11 cellular contexts compared by ENCODE assay signal in the genomic region with DNA sequence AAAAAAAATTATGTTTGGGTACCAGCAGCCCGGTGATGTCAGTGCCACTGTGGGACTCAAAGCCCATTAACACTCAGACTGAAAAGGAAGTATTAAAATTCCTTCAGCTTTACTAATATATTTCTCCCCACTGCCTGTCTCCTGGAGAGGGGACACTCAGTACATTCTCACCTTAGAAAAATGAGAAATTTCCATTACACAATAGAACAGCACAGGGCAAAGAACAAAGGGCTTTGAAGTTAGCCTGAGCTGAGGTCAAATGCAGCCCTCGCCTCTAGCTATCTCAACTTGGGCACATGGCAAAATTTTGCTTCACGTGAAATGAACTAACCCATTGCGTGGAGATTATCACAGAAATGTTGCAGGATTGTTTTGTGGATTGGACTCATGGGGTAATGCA.
DNase-seq lines count a peak whose midpoint lies in the region; ATAC-seq and TF ChIP-seq lines count a peak whose summit lies in the region.
"Had no signal": no experiment of that assay in that cellular context is flagged by ENCODE, and none has a peak within 500 bp of the region (broad histone marks: within the 10 kb centered on the region; RNA-seq: fewer than 3 reads in every experiment).

No MANE protein-coding gene starts in this region.

- H3K27me3 Mint-ChIP-seq in HFFc6 (ENCODE audit: insufficient read depth): peaks cover 6% of the 10 kb centered on the region
- H3K27me3 Mint-ChIP-seq in activated T-helper 17 cell treated with anti-CD3 and anti-CD28 coated beads, Interleukin-2, amount 50 U/mL, for 72 hours: peaks cover 5% of the 10 kb centered on the region

- peak overlapping the region; percentile 85 for H3K27ac ChIP-seq in brain microvascular endothelial cell
- H3K27ac ChIP-seq in right cardiac atrium (ENCODE audit: low read length): peak overlapping the region; percentile 58
- peak overlapping the region; percentile 86 to 87 for H3K27ac ChIP-seq in thoracic aorta
- H3K27ac ChIP-seq in transverse colon: peak overlapping the region in 1 of 4 donors; percentile 19
- H3K27ac ChIP-seq: neutrophil had no signal

- H3K27me3 ChIP-seq in brain microvascular endothelial cell (replicated peaks) (no peaks in the 10 kb centered on the region), right cardiac atrium (ENCODE audit: control insufficient read depth, insufficient read depth) (no peaks in the 10 kb centered on the region), thoracic aorta (replicated peaks; ENCODE audit: insufficient read depth) (no peaks in the 10 kb centered on the region), transverse colon (no peaks in the 10 kb centered on the region)
- H3K27me3 ChIP-seq: neutrophil, thyroid gland had no signal

- 40% methylated on average over 4 of the region's 4 CpGs for WGBS in right cardiac atrium
- WGBS in transverse colon (ENCODE audit: low coverage in 1 of 2), 2 donors: 27 to 70% methylated on average over 1 to 4 of the region's 4 CpGs

- no peak for TF ChIP-seq POLR2A in transverse colon (IDR thresholded peaks at IDR 0.05)

- no peak for TF ChIP-seq EP300 in transverse colon (IDR thresholded peaks at IDR 0.05; ENCODE audit: low read depth)

- H3K36me3 Mint-ChIP-seq in HFFc6 (ENCODE audit: low read depth): no peaks in the 10 kb centered on the region; the same call in 1 of the 2 replicates
- no peaks in the 10 kb centered on the region for H3K36me3 Mint-ChIP-seq in activated T-helper 17 cell treated with anti-CD3 and anti-CD28 coated beads, Interleukin-2, amount 50 U/mL, for 72 hours (ENCODE audit: low read depth)

- peak; percentile 24 for DNase-seq in HFFc6
- peak; percentile 44 for DNase-seq in brain microvascular endothelial cell
- no peak for DNase-seq in right cardiac atrium
- no peak for DNase-seq in thoracic aorta (ENCODE audit: low spot score)
- no peak for DNase-seq in transverse colon
- no peak for DNase-seq in MV-4-11 (lab: John Stamatoyannopoulos, UW)
- DNase-seq in NCI-H2196 treated with DMSO at 0.1 percent for 48 hours (lab: John Stamatoyannopoulos, UW; ENCODE audit: unreplicated experiment): no peak
- DNase-seq: NCI-H1694 treated with DMSO at 0.1 percent for 48 hours, thyroid gland had no signal

- peaks cover 24% of the 10 kb centered on the region for H3K36me3 ChIP-seq in brain microvascular endothelial cell (replicated peaks)
- no peaks in the 10 kb centered on the region for H3K36me3 ChIP-seq in thoracic aorta
- no peaks in the 10 kb centered on the region for H3K36me3 ChIP-seq in transverse colon
- H3K36me3 ChIP-seq: neutrophil, thyroid gland had no signal

- H3K4me1 ChIP-seq in right cardiac atrium (ENCODE audit: control insufficient read depth, insufficient read depth, low read length) (peaks cover 14% of the 10 kb centered on the region), thoracic aorta (ENCODE audit: control insufficient read depth in 1 of 2, low read depth in 2 of 2) (peaks cover 15 to 50% of the 10 kb centered on the region in 2 donors), transverse colon (no peaks in the 10 kb centered on the region)

- TF ChIP-seq CTCF in HFFc6 (IDR thresholded peaks at IDR 0.05) (no peak), brain microvascular endothelial cell (IDR thresholded peaks at IDR 0.05; ENCODE audit: low read depth, low read length, missing control alignments) (no peak), thoracic aorta (IDR thresholded peaks at IDR 0.05) (no peak), transverse colon (IDR thresholded peaks at IDR 0.05) (no peak)

- H3K4me3 Mint-ChIP-seq in HFFc6: peak overlapping the region; percentile 49
- H3K4me3 Mint-ChIP-seq in activated T-helper 17 cell treated with anti-CD3 and anti-CD28 coated beads, Interleukin-2, amount 50 U/mL, for 72 hours: no peak overlapping the region

- peak; percentile 34 to 63 for ATAC-seq in right cardiac atrium
- peak; percentile 88 for ATAC-seq in thoracic aorta (ENCODE audit: insufficient number of reproducible peaks, low FRiP score, low read depth)
- ATAC-seq in activated T-helper 17 cell treated with anti-CD3 and anti-CD28 coated beads, Interleukin-2, amount 50 U/mL, for 72 hours (replicated peaks): no peak

- in situ Hi-C loops in brain microvascular endothelial cell (cut with HindIII; ENCODE audit: low pct_ligation_motif_present, low sequenced_read_pairs) (no loop called here), transverse colon (cut with MboI; ENCODE audit: low pct_ligation_motif_present in 1 of 4, low pct_unique_long_range_greater_than_20kb in 1 of 4, low sequenced_read_pairs in 3 of 4) (no loop called here)

- no peak overlapping the region for H3K4me3 ChIP-seq in brain microvascular endothelial cell (ENCODE audit: low read depth, low read length)
- H3K4me3 ChIP-seq in right cardiac atrium (ENCODE audit: low read length): no peak overlapping the region
- peak overlapping the region; percentile 5 for H3K4me3 ChIP-seq in thoracic aorta
- no peak overlapping the region for H3K4me3 ChIP-seq in transverse colon
- H3K4me3 ChIP-seq: thyroid gland had no signal

- intact Hi-C loops in right cardiac atrium (cut with DNase I) (no loop called here), transverse colon (cut with DNase I; ENCODE audit: low total_unique reads) (no loop called here)

- H3K9me3 ChIP-seq in right cardiac atrium (ENCODE audit: control insufficient read depth, low read length) (no peaks in the 10 kb centered on the region), thoracic aorta (no peaks in the 10 kb centered on the region), transverse colon (no peaks in the 10 kb centered on the region)
- H3K9me3 ChIP-seq: neutrophil, thyroid gland had no signal

- peaks cover 37% of the 10 kb centered on the region for H3K4me1 Mint-ChIP-seq in HFFc6 (ENCODE audit: low read depth)
- no peaks in the 10 kb centered on the region for H3K4me1 Mint-ChIP-seq in activated T-helper 17 cell treated with anti-CD3 and anti-CD28 coated beads, Interleukin-2, amount 50 U/mL, for 72 hours

- no peaks in the 10 kb centered on the region for H3K9me3 Mint-ChIP-seq in HFFc6
- H3K9me3 Mint-ChIP-seq in activated T-helper 17 cell treated with anti-CD3 and anti-CD28 coated beads, Interleukin-2, amount 50 U/mL, for 72 hours: no peaks in the 10 kb centered on the region

- H3K27ac Mint-ChIP-seq in HFFc6: peak overlapping the region; percentile 63
- no peak overlapping the region for H3K27ac Mint-ChIP-seq in activated T-helper 17 cell treated with anti-CD3 and anti-CD28 coated beads, Interleukin-2, amount 50 U/mL, for 72 hours

Comparison
In these comparisons a context has a peak if more than half of its experiments do, and no peak if none do; other contexts are left out.
1. DNase-seq: peak in HFFc6 (single experiment) and brain microvascular endothelial cell (single experiment); none in right cardiac atrium (0 of 3), thoracic aorta (single experiment), transverse colon (single experiment), MV-4-11 (single experiment) and NCI-H2196 treated with DMSO at 0.1 percent for 48 hours (single experiment).